Comparison of ENCODE assay signal across 20 cellular contexts in genomic region chr5:6568909-6569308, GRCh38.
DNase-seq lines count a peak whose midpoint lies in the region; ATAC-seq and TF ChIP-seq lines count a peak whose summit lies in the region.
"Had no signal": no experiment of that assay in that cellular context is flagged by ENCODE, and none has a peak within 500 bp of the region (broad histone marks: within the 10 kb centered on the region; RNA-seq: fewer than 3 reads in every experiment).

No MANE protein-coding gene starts in this region.

- no peaks in the 10 kb centered on the region for H3K79me2 ChIP-seq in SK-N-SH (ENCODE audit: insufficient read depth)

- H3K4me2 ChIP-seq in SK-N-SH: no peak overlapping the region
- H3K4me2 ChIP-seq: GM23338 had no signal

- H3K27ac Mint-ChIP-seq in osteocyte (ENCODE audit: unreplicated experiment) (no peak overlapping the region), mesothelial cell of epicardium (no peak overlapping the region)
- H3K27ac Mint-ChIP-seq: CD4-positive, CD25-positive, alpha-beta regulatory T cell; CD8-positive, alpha-beta memory T cell; GM23338 had no signal

- WGBS in esophagus muscularis mucosa: 71% methylated on average over 6 of the region's 6 CpGs
- WGBS in SK-N-SH (ENCODE audit: low lambda C conversion rate): 44% methylated on average over 6 of the region's 6 CpGs

- TF ChIP-seq RAD21 in SK-N-SH (IDR thresholded peaks at IDR 0.05; ENCODE audit: low read length): no peak

- H3K4me3 ChIP-seq in A673 (ENCODE audit: low read depth, low read length, poor library complexity, severe bottlenecking): no peak overlapping the region
- no peak overlapping the region for H3K4me3 ChIP-seq in esophagus muscularis mucosa
- no peak overlapping the region for H3K4me3 ChIP-seq in SK-N-SH (ENCODE audit: low read depth in 2 of 2, low read length in 1 of 2)
- H3K4me3 ChIP-seq: GM23338 had no signal

- peaks cover 3% of the 10 kb centered on the region for H3K27me3 Mint-ChIP-seq in osteocyte (ENCODE audit: unreplicated experiment)
- H3K27me3 Mint-ChIP-seq in mesothelial cell of epicardium (ENCODE audit: low read depth): peaks cover 42% of the 10 kb centered on the region

- H3K36me3 Mint-ChIP-seq in osteocyte (ENCODE audit: unreplicated experiment) (no peaks in the 10 kb centered on the region), mesothelial cell of epicardium (no peaks in the 10 kb centered on the region)
- H3K36me3 Mint-ChIP-seq: CD4-positive, CD25-positive, alpha-beta regulatory T cell; CD8-positive, alpha-beta memory T cell had no signal

- POLR2A ChIA-PET in A673 (lab: Charles Lee; ENCODE audit: low non-redundant PET) (no interaction called here), SK-N-SH (lab: Yijun Ruan, JAX) (no interaction called here)

- intact Hi-C loops in cardiac septum (cut with DNase I) (no loop called here), Right ventricle myocardium inferior (cut with DNase I) (no loop called here), A673 (cut with micrococcal nuclease; ENCODE audit: unreplicated experiment) (no loop called here), esophagus muscularis mucosa (cut with DNase I) (no loop called here)

- H3K36me3 ChIP-seq in A673 (ENCODE audit: insufficient read depth, low read length, poor library complexity, severe bottlenecking): no peaks in the 10 kb centered on the region
- H3K36me3 ChIP-seq in esophagus muscularis mucosa: no peaks in the 10 kb centered on the region
- H3K36me3 ChIP-seq in SK-N-SH (replicated peaks in 1 of 2; ENCODE audit: control insufficient read depth in 1 of 2, insufficient read depth in 2 of 2, low read length in 1 of 2): no peaks in the 10 kb centered on the region
- H3K36me3 ChIP-seq: BE2C had no signal

- CTCF ChIA-PET in A673 (lab: Charles Lee): no interaction called here
- CTCF ChIA-PET in SK-N-SH (lab: Yijun Ruan, JAX): interaction anchor here (1.6 kb wide), 1 partner anchor 12 kb away, joined by 3 read pairs; no protein-coding TSS in a partner anchor

- no peak for TF ChIP-seq POLR2A in esophagus muscularis mucosa (IDR thresholded peaks at IDR 0.05; ENCODE audit: low read depth)

- BruUV-seq in A673 (replicated peaks; lab: Mats Ljungman, UMichigan): no TSS peak

- H3K9me3 ChIP-seq in A673 (ENCODE audit: low read depth, low read length, poor library complexity, severe bottlenecking) (no peaks in the 10 kb centered on the region), esophagus muscularis mucosa (no peaks in the 10 kb centered on the region), SK-N-SH (no peaks in the 10 kb centered on the region)
- H3K9me3 ChIP-seq: BE2C had no signal

- no peaks in the 10 kb centered on the region for H3K9me3 Mint-ChIP-seq in osteocyte (ENCODE audit: unreplicated experiment)
- H3K9me3 Mint-ChIP-seq in mesothelial cell of epicardium: no peaks in the 10 kb centered on the region
- H3K9me3 Mint-ChIP-seq: CD4-positive, CD25-positive, alpha-beta regulatory T cell; CD8-positive, alpha-beta memory T cell; GM23338 had no signal

- TF ChIP-seq CTCF in A673 (conservative IDR thresholded peaks at IDR 0.05; ENCODE audit: low read depth, low read length) (no peak), esophagus muscularis mucosa (IDR thresholded peaks at IDR 0.05) (no peak), osteocyte (IDR thresholded peaks at IDR 0.05) (no peak), SK-N-SH (IDR thresholded peaks at IDR 0.05) (no peak), mesothelial cell of epicardium (IDR thresholded peaks at IDR 0.05; ENCODE audit: unreplicated experiment) (no peak)

- no peaks in the 10 kb centered on the region for H3F3A ChIP-seq in SK-N-SH (replicated peaks; ENCODE audit: insufficient read depth)

- no peaks in the 10 kb centered on the region for H3K9me2 ChIP-seq in SK-N-SH

- H3K27me3 ChIP-seq in A673 (replicated peaks; ENCODE audit: insufficient read depth, low read depth, low read length, poor library complexity): peaks cover 15% of the 10 kb centered on the region
- H3K27me3 ChIP-seq in esophagus muscularis mucosa: peaks cover 0 to 26% (median 2%) of the 10 kb centered on the region in 4 donors
- no peaks in the 10 kb centered on the region for H3K27me3 ChIP-seq in SK-N-SH (ENCODE audit: insufficient read depth)
- H3K27me3 ChIP-seq: BE2C had no signal

- H3K4me3 Mint-ChIP-seq in osteocyte (ENCODE audit: unreplicated experiment) (no peak overlapping the region), mesothelial cell of epicardium (no peak overlapping the region)
- H3K4me3 Mint-ChIP-seq: CD4-positive, CD25-positive, alpha-beta regulatory T cell; CD8-positive, alpha-beta memory T cell; GM23338 had no signal

- ATAC-seq in Right ventricle myocardium inferior: no peak
- ATAC-seq: GM23338 had no signal

- TF ChIP-seq EP300 in esophagus muscularis mucosa (IDR thresholded peaks at IDR 0.05) (no peak), SK-N-SH (IDR thresholded peaks at IDR 0.05; ENCODE audit: borderline replicate concordance in 1 of 2, low read depth in 1 of 2, low read length in 1 of 2) (no peak)

- H2AFZ ChIP-seq in SK-N-SH (ENCODE audit: low read depth): no peak overlapping the region
- H2AFZ ChIP-seq: GM23338 had no signal

- H3K27ac ChIP-seq in A673 (ENCODE audit: low read depth, low read length, poor library complexity, severe bottlenecking) (no peak overlapping the region), esophagus muscularis mucosa (replicated peaks in 1 of 4) (no peak overlapping the region), SK-N-SH (ENCODE audit: low read depth in 2 of 2, low read length in 1 of 2) (no peak overlapping the region)

- no peaks in the 10 kb centered on the region for H4K20me1 ChIP-seq in SK-N-SH (ENCODE audit: insufficient read depth)

- H3K4me1 ChIP-seq in A673 (ENCODE audit: insufficient read depth, low read length, poor library complexity, severe bottlenecking) (no peaks in the 10 kb centered on the region), esophagus muscularis mucosa (no peaks in the 10 kb centered on the region), SK-N-SH (ENCODE audit: control insufficient read depth in 1 of 2, insufficient read depth in 2 of 2, low read depth in 1 of 2, low read length in 1 of 2) (no peaks in the 10 kb centered on the region)

- peak; percentile 27 for DNase-seq in cardiac septum (ENCODE audit: low spot score)
- DNase-seq in Right ventricle myocardium inferior (ENCODE audit: missing footprints): no peak
- DNase-seq in A673 (ENCODE audit: low spot score): peak; percentile 21
- DNase-seq in esophagus muscularis mucosa (ENCODE audit: extremely low spot score): peak; percentile 85
- peak; percentile 59 for DNase-seq in osteocyte (ENCODE audit: extremely low spot score, unreplicated experiment)
- no peak for DNase-seq in SK-N-SH
- no peak for DNase-seq in DMS 273 (lab: John Stamatoyannopoulos, UW; ENCODE audit: unreplicated experiment)
- DNase-seq in mesothelial cell of epicardium (ENCODE audit: low spot score in 2 of 2, unreplicated experiment in 2 of 2): no peak
- DNase-seq: ACHN; BE2C; C1 segment of cervical spinal cord; CD4-positive, CD25-positive, alpha-beta regulatory T cell; CD8-positive, alpha-beta memory T cell; COR-L47; DMS153; DMS79; GDM1; HCEC 1CT; IMR-90 had no signal

- no peaks in the 10 kb centered on the region for H3K4me1 Mint-ChIP-seq in osteocyte (ENCODE audit: unreplicated experiment)
- no peaks in the 10 kb centered on the region for H3K4me1 Mint-ChIP-seq in mesothelial cell of epicardium
- H3K4me1 Mint-ChIP-seq: CD4-positive, CD25-positive, alpha-beta regulatory T cell; CD8-positive, alpha-beta memory T cell had no signal

- no peak overlapping the region for H3K9ac ChIP-seq in SK-N-SH

TF ChIP-seq in SK-N-SH, 30 proteins besides CTCF, POLR2A, EP300 and RAD21:
- TF ChIP-seq USF2 (IDR thresholded peaks at IDR 0.05; ENCODE audit: borderline replicate concordance, low read depth, low read length): no peak
- no peak for TF ChIP-seq SIN3A (IDR thresholded peaks at IDR 0.05; ENCODE audit: borderline replicate concordance, low read depth, low read length)
- TF ChIP-seq EZH2phosphoT487 (IDR thresholded peaks at IDR 0.05; ENCODE audit: borderline replicate concordance, low read depth): no peak
- TF ChIP-seq NRF1 (IDR thresholded peaks at IDR 0.05; ENCODE audit: low read depth, low read length): no peak
- no peak for TF ChIP-seq RXRA (IDR thresholded peaks at IDR 0.05; ENCODE audit: borderline replicate concordance, low read depth)
- TF ChIP-seq POLR2AphosphoS5 (IDR thresholded peaks at IDR 0.05; ENCODE audit: low read depth, low read length): no peak
- TF ChIP-seq FOXM1 (IDR thresholded peaks at IDR 0.05; ENCODE audit: low read depth): no peak
- no peak for TF ChIP-seq TAF1 (IDR thresholded peaks at IDR 0.05; ENCODE audit: borderline replicate concordance, low read depth, low read length)
- no peak for TF ChIP-seq RFX5 (IDR thresholded peaks at IDR 0.05; ENCODE audit: low read length)
- no peak for TF ChIP-seq GABPA (IDR thresholded peaks at IDR 0.05; ENCODE audit: low read depth)
- no peak for TF ChIP-seq FOSL2 (IDR thresholded peaks at IDR 0.05; ENCODE audit: borderline replicate concordance, low read depth)
- TF ChIP-seq MAX (IDR thresholded peaks at IDR 0.05; ENCODE audit: low read depth): no peak
- no peak for TF ChIP-seq PBX3 (IDR thresholded peaks at IDR 0.05)
- no peak for TF ChIP-seq JUND (IDR thresholded peaks at IDR 0.05)
- no peak for TF ChIP-seq TEAD4 (IDR thresholded peaks at IDR 0.05; ENCODE audit: borderline replicate concordance, insufficient read depth)

Comparison
In these comparisons a context has a peak if more than half of its experiments do, and no peak if none do; other contexts are left out.
1. DNase-seq: peak in cardiac septum (single experiment), A673 (single experiment), esophagus muscularis mucosa (single experiment) and osteocyte (single experiment); none in Right ventricle myocardium inferior (single experiment), SK-N-SH (single experiment), DMS 273 (single experiment) and mesothelial cell of epicardium (0 of 2).